In genomic region chr18:33578371-33579146, GRCh38 we compare ENCODE assay signal across 8 cellular contexts. TPM values are rescaled to one million over a fixed set of nuclear protein-coding genes. Genes with fewer than 3 reads are reported as not detected.
DNase-seq lines count a peak whose midpoint lies in the region; ATAC-seq and TF ChIP-seq lines count a peak whose summit lies in the region.

No MANE protein-coding gene starts in this region.

- H3K36me3 ChIP-seq in CD8-positive, alpha-beta T cell (ENCODE audit: insufficient read depth, low read length): no peaks in the 10 kb centered on the region

- ATAC-seq in HG02870 (IDR thresholded peaks at IDR 0.05; ENCODE audit: unreplicated experiment): no peak
- no peak for ATAC-seq in CD8-positive, alpha-beta T cell

- no peaks in the 10 kb centered on the region for H3K36me3 Mint-ChIP-seq in CD8-positive, alpha-beta T cell

- no peaks in the 10 kb centered on the region for H3K9me3 ChIP-seq in CD8-positive, alpha-beta T cell (ENCODE audit: low read length)

- H3K4me1 ChIP-seq in CD8-positive, alpha-beta T cell (ENCODE audit: insufficient read depth, low read length): no peaks in the 10 kb centered on the region

- H3K4me3 ChIP-seq in AG04449 (ENCODE audit: low read depth, low read length): peak overlapping the region; percentile 44
- H3K4me3 ChIP-seq in CD8-positive, alpha-beta T cell (ENCODE audit: low read depth, low read length): no peak overlapping the region

- no peak for TF ChIP-seq CTCF in AG04449 (IDR thresholded peaks at IDR 0.05; ENCODE audit: insufficient read depth, low read length, missing control alignments)
- no peak for TF ChIP-seq CTCF in CD8-positive, alpha-beta T cell (IDR thresholded peaks at IDR 0.05)

- H3K27ac ChIP-seq in caudate nucleus (ENCODE audit: low read depth, low read length): peak overlapping the region; percentile 65
- H3K27ac ChIP-seq in substantia nigra (ENCODE audit: low read depth, low read length, poor library complexity, severe bottlenecking): peak overlapping the region; percentile 70
- no peak overlapping the region for H3K27ac ChIP-seq in CD8-positive, alpha-beta T cell (ENCODE audit: low read depth, low read length)

- peaks cover 2% of the 10 kb centered on the region for H3K9me3 Mint-ChIP-seq in CD8-positive, alpha-beta T cell

- DNase-seq in AG04449 (ENCODE audit: low read depth, low spot score) (no peak), HK-2 (ENCODE audit: unreplicated experiment) (peak; percentile 0), caudate nucleus (lab: John Stamatoyannopoulos, UW) (peak in 45 of 61 donors; percentile 3 to 80 (median 46)), left kidney (ENCODE audit: low read depth, low spot score) (peak; percentile 87), substantia nigra (lab: John Stamatoyannopoulos, UW) (peak in 45 of 49 donors; percentile 11 to 73 (median 52)), amniotic stem cell (lab: John Stamatoyannopoulos, UW) (no peak)
- no peak for DNase-seq in CD8-positive, alpha-beta T cell

- peaks cover 5% of the 10 kb centered on the region for H3K27me3 Mint-ChIP-seq in CD8-positive, alpha-beta T cell (ENCODE audit: low read depth)

- CTCF ChIA-PET in AG04449 (lab: Yijun Ruan, JAX): no interaction called here
- CTCF ChIA-PET in CD8-positive, alpha-beta T cell (lab: Charles Lee): no interaction called here

- no peaks in the 10 kb centered on the region for H3K27me3 ChIP-seq in CD8-positive, alpha-beta T cell (ENCODE audit: insufficient read depth, low read length)

- H3K4me1 Mint-ChIP-seq in CD8-positive, alpha-beta T cell (ENCODE audit: low read depth): peaks cover 4% of the 10 kb centered on the region

- H3K27ac Mint-ChIP-seq in CD8-positive, alpha-beta T cell: no peak overlapping the region

- intact Hi-C loops in CD8-positive, alpha-beta T cell (cut with DNase I, micrococcal nuclease): no loop called here

- POLR2A ChIA-PET in AG04449 (lab: Yijun Ruan, JAX): no interaction called here
- POLR2A ChIA-PET in CD8-positive, alpha-beta T cell (lab: Charles Lee): no interaction called here

- no peak overlapping the region for H3K4me3 Mint-ChIP-seq in CD8-positive, alpha-beta T cell

RNA-seq across cellular contexts. Expression of gene ASXL3, which starts 0.5 kb away (rescaled TPM):
- not detected for total RNA-seq in CD8-positive, alpha-beta T cell

Comparison
In these comparisons a context has a peak if more than half of its experiments do, and no peak if none do; other contexts are left out.
1. DNase-seq: peak in HK-2 (single experiment), caudate nucleus (45 of 61), left kidney (single experiment) and substantia nigra (45 of 49); none in AG04449 (single experiment), amniotic stem cell (single experiment) and CD8-positive, alpha-beta T cell (0 of 7).